In genomic region chr17:81457917-81458555, GRCh38 we compare ENCODE assay signal across 20 cellular contexts.
"Had no signal": no experiment of that assay in that cellular context is flagged by ENCODE, and none has a peak within 500 bp of the region (broad histone marks: within the 10 kb centered on the region; RNA-seq: fewer than 3 reads in every experiment).

No MANE protein-coding gene starts in this region.

- H3K79me2 ChIP-seq: hepatocyte had no signal

- DNase-seq: activated CD4-positive, alpha-beta T cell treated with anti-CD3 and anti-CD28 coated beads for 48 hours; activated CD8-positive, alpha-beta memory T cell treated with anti-CD3 and anti-CD28 coated beads for 24 hours; anterior cingulate cortex; brain microvascular endothelial cell; cortex of kidney; effector CD8-positive, alpha-beta T cell; esophagus squamous epithelium; islet precursor cell; left lung; nucleus accumbens; posterior cingulate gyrus; retina; stimulated activated CD4-positive, alpha-beta T cell treated with anti-CD3 and anti-CD28 coated beads, Interleukin-4, amount 100 ng/mL, for 24 hours; stimulated activated naive CD4-positive, alpha-beta T cell; tibial artery; uterus had no signal

- H3K4me3 ChIP-seq: esophagus squamous epithelium, hepatocyte, left lung, tibial artery, uterus had no signal

- H3K4me1 ChIP-seq: tibial artery, uterus had no signal

- H3K27ac Mint-ChIP-seq: activated T-helper 1 cell treated with anti-CD3 and anti-CD28 coated beads, Interleukin-12 subunit alpha, Interleukin-12 subunit beta, Interleukin-2, Interleukin-4 antibody, amounts not matched to agents 30 ng/mL and 10 ng/mL and 1 ng/mL, durations not matched to agents 14 hours and 24 hours and 36 hours; natural killer cell treated with Interleukin-12 subunit alpha and Interleukin-12 subunit beta and Interleukin-15 and Interleukin-18, amount 100 ng/mL, for 72 hours; WTC11 had no signal

- H3K27me3 ChIP-seq: brain microvascular endothelial cell, esophagus squamous epithelium, hepatocyte, left lung, tibial artery, uterus had no signal

- H3K4me2 ChIP-seq: hepatocyte had no signal

- H3K36me3 Mint-ChIP-seq: natural killer cell treated with Interleukin-12 subunit alpha and Interleukin-12 subunit beta and Interleukin-15 and Interleukin-18, amount 100 ng/mL, for 72 hours; WTC11 had no signal

- H3K36me3 ChIP-seq: brain microvascular endothelial cell, uterus had no signal

- H3K9me3 Mint-ChIP-seq: activated T-helper 1 cell treated with anti-CD3 and anti-CD28 coated beads, Interleukin-12 subunit alpha, Interleukin-12 subunit beta, Interleukin-2, Interleukin-4 antibody, amounts not matched to agents 30 ng/mL and 10 ng/mL and 1 ng/mL, durations not matched to agents 14 hours and 24 hours and 36 hours; natural killer cell treated with Interleukin-12 subunit alpha and Interleukin-12 subunit beta and Interleukin-15 and Interleukin-18, amount 100 ng/mL, for 72 hours; WTC11 had no signal

- H3K9me3 ChIP-seq: esophagus squamous epithelium, left lung, tibial artery, uterus had no signal

- H3K27ac ChIP-seq: brain microvascular endothelial cell, esophagus squamous epithelium, hepatocyte, tibial artery, uterus had no signal

- H2AFZ ChIP-seq: hepatocyte had no signal

- H3K4me3 Mint-ChIP-seq: activated T-helper 1 cell treated with anti-CD3 and anti-CD28 coated beads, Interleukin-12 subunit alpha, Interleukin-12 subunit beta, Interleukin-2, Interleukin-4 antibody, amounts not matched to agents 30 ng/mL and 10 ng/mL and 1 ng/mL, durations not matched to agents 14 hours and 24 hours and 36 hours; natural killer cell treated with Interleukin-12 subunit alpha and Interleukin-12 subunit beta and Interleukin-15 and Interleukin-18, amount 100 ng/mL, for 72 hours; WTC11 had no signal
